17 cellular contexts compared by ENCODE assay signal in the genomic region with DNA sequence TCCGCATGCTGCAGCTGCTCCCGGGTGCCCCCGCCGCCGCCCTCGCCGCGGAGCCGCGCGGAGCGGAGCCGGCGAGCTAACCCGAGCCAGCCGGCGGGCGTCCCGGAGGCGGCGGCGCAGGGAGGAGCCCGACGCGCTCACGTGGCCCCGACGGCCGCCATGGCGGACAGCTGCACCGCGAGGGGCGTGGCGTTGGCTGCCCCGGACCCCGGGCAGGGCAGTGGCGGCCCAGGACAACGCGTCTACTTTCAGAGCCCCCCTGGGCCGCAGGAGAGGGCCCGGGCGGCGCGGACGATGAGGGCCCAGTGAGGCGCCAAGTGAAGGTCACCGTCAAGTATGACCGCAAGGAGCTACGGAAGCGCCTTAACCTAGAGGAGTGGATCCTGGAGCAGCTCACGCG. TPM values are rescaled to one million over a fixed set of nuclear protein-coding genes. Genes with fewer than 3 reads are reported as not detected.
A peak's percentile ranks its signal among the peaks of the same experiment; 100 is the strongest.
DNase-seq lines count a peak whose midpoint lies in the region; ATAC-seq, FAIRE-seq and TF ChIP-seq lines count a peak whose summit lies in the region.
"Had no signal": no experiment of that assay in that cellular context is flagged by ENCODE, and none has a peak within 500 bp of the region (broad histone marks: within the 10 kb centered on the region; RNA-seq: fewer than 3 reads in every experiment).

No MANE protein-coding gene starts in this region.

- no peak for FAIRE-seq in RCC 7860 (lab: Jason Lieb, UNC)
- FAIRE-seq: islet of Langerhans had no signal

- H3K27ac Mint-ChIP-seq in neural crest cell (ENCODE audit: unreplicated experiment), result no peak overlapping the region
- H3K27ac Mint-ChIP-seq: activated naive CD4-positive, alpha-beta T cell treated with anti-CD3 and anti-CD28 coated beads, Interleukin-2, amount 50 U/mL, for 72 hours had no signal

- H3K4me3 Mint-ChIP-seq in neural crest cell, result no peak overlapping the region

- DNase-seq in ELF-1 (ENCODE audit: low read depth, low spot score), result peak; percentile 67
- peak; percentile 25 for DNase-seq in NCI-H2227 treated with DMSO at 0.1 percent for 48 hours (lab: John Stamatoyannopoulos, UW)
- no peak for DNase-seq in left ventricle myocardium superior
- DNase-seq in neural crest cell (ENCODE audit: low read depth, low spot score), result peak; percentile 3
- DNase-seq in posterior vena cava (ENCODE audit: low spot score), result no peak
- no peak for DNase-seq in HUDEP-2 (lab: John Stamatoyannopoulos, UW; ENCODE audit: unreplicated experiment in 76 of 76)
- DNase-seq in RCC 7860 (ENCODE audit: low spot score), result no peak
- DNase-seq: activated CD4-positive, CD25-positive, alpha-beta regulatory T cell treated with anti-CD3 and anti-CD28 coated beads, Interleukin-2, amount 50 U/mL, for 72 hours; AML-193; foreskin fibroblast; Karpas-422; NCI-H1417 treated with DMSO at 0.1 percent for 48 hours; SHP77 treated with DMSO at 0.1 percent for 48 hours; T-helper 2 cell had no signal

- no peaks in the 10 kb centered on the region for H3K27me3 Mint-ChIP-seq in neural crest cell (ENCODE audit: low read depth)

- intact Hi-C loops in left ventricle myocardium superior (cut with micrococcal nuclease) (no loop called here), posterior vena cava (cut with DNase I) (no loop called here)

- no peak for TF ChIP-seq CTCF in neural crest cell (conservative IDR thresholded peaks at IDR 0.05)

- ATAC-seq in left ventricle myocardium superior, result peak; percentile 11
- no peak for ATAC-seq in GM21723 (IDR thresholded peaks at IDR 0.05; ENCODE audit: unreplicated experiment)
- ATAC-seq: activated naive CD4-positive, alpha-beta T cell treated with anti-CD3 and anti-CD28 coated beads, Interleukin-2, amount 50 U/mL, for 72 hours had no signal

- peaks cover 7% of the 10 kb centered on the region for H3K4me1 Mint-ChIP-seq in neural crest cell

- H3K9me3 Mint-ChIP-seq in neural crest cell, result no peaks in the 10 kb centered on the region
- H3K9me3 Mint-ChIP-seq: activated naive CD4-positive, alpha-beta T cell treated with anti-CD3 and anti-CD28 coated beads, Interleukin-2, amount 50 U/mL, for 72 hours had no signal

- no peaks in the 10 kb centered on the region for H3K36me3 Mint-ChIP-seq in neural crest cell (ENCODE audit: low read depth)
- H3K36me3 Mint-ChIP-seq: activated naive CD4-positive, alpha-beta T cell treated with anti-CD3 and anti-CD28 coated beads, Interleukin-2, amount 50 U/mL, for 72 hours had no signal

RNA-seq across cellular contexts. Expression of gene CCNYL1, which starts 30.0 kb away (rescaled TPM):
- total RNA-seq in left ventricle myocardium superior (8.3 TPM), neural crest cell (24.3 and 26.5 TPM in 2 replicates), posterior vena cava (10 to 100 TPM; 17.8 to 34.5 TPM)

RNA-seq across cellular contexts. Expression of gene METTL21A, which starts 56.2 kb away (rescaled TPM):
- total RNA-seq in left ventricle myocardium superior (21.9 TPM), neural crest cell (30.7 and 33.4 TPM in 2 replicates), posterior vena cava (1 to 10 TPM; 7.4 to 8.2 TPM)

Comparison
In these comparisons a context has a peak if more than half of its experiments do, and no peak if none do; other contexts are left out.
1. DNase-seq: peak in ELF-1 (single experiment), NCI-H2227 treated with DMSO at 0.1 percent for 48 hours (single experiment) and neural crest cell (single experiment); none in left ventricle myocardium superior (single experiment), posterior vena cava (single experiment), HUDEP-2 (0 of 76) and RCC 7860 (single experiment).